1 cellular context compared by ENCODE assay signal in genomic region chr12:12872139-12872933, GRCh38.
TF ChIP-seq lines count a peak whose summit lies in the region.

No MANE protein-coding gene starts in this region.

TF ChIP-seq in A549, 52 proteins besides CTCF, POLR2A, EP300 and RAD21 (continued from another document):
- TF ChIP-seq, protein P1, sequence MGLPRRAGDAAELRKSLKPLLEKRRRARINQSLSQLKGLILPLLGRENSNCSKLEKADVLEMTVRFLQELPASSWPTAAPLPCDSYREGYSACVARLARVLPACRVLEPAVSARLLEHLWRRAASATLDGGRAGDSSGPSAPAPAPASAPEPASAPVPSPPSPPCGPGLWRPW (IDR thresholded peaks at IDR 0.05): no peak
- TF ChIP-seq RFX5 (IDR thresholded peaks at IDR 0.05): 0 out of 2 replicates have a peak, but pooled peaks have one; percentile 14
